ENCODE assay signal across 20 cellular contexts in the genomic region with DNA sequence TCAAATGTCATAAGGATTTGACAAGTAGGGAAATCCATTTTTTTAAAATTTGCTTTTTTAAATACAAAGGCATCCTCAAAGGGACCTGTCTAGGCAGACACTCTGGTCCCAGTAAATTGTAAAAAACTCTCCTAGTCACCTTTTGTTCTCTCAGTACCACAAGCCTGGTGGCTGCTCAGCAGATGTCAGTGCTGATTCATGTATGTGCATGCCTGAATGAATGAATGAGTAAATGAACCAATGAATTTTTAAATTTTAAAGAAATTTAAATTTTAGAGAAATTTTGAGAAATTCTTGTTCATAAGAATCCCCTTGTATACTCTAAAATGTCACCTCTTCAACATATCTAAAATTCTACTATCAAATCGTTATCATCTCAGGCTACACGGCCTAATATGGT.
DNase-seq lines count a peak whose midpoint lies in the region; ATAC-seq, FAIRE-seq and TF ChIP-seq lines count a peak whose summit lies in the region.
"Had no signal": no experiment of that assay in that cellular context is flagged by ENCODE, and none has a peak within 500 bp of the region (broad histone marks: within the 10 kb centered on the region; RNA-seq: fewer than 3 reads in every experiment).

No MANE protein-coding gene starts in this region.

- peaks cover 16% of the 10 kb centered on the region for H3K4me1 Mint-ChIP-seq in glutamatergic neuron (ENCODE audit: low read depth, unreplicated experiment)
- H3K4me1 Mint-ChIP-seq: CD4-positive, alpha-beta memory T cell had no signal

- no peaks in the 10 kb centered on the region; the same call in 1 of the 2 replicates for H3K9me3 ChIP-seq in BE2C
- H3K9me3 ChIP-seq in GM12878 (replicated peaks; ENCODE audit: control insufficient read depth, insufficient read depth, low read length) = no peaks in the 10 kb centered on the region
- no peaks in the 10 kb centered on the region for H3K9me3 ChIP-seq in HAP-1
- H3K9me3 ChIP-seq in psoas muscle = no peaks in the 10 kb centered on the region
- H3K9me3 ChIP-seq: A549, BLaER1 had no signal

- H3K9ac ChIP-seq in GM12878 (ENCODE audit: control insufficient read depth, insufficient read depth, low read length) = no peak overlapping the region
- H3K9ac ChIP-seq: BLaER1, KMS-11 had no signal

- in situ Hi-C loops in GM12878 (cut with MboI) = no loop called here
- in situ Hi-C loops in HAP-1 (cut with MboI; ENCODE audit: low sequenced_read_pairs) = no loop called here

- H3K36me3 ChIP-seq in BE2C (no peaks in the 10 kb centered on the region), GM12878 (ENCODE audit: control insufficient read depth in 2 of 2, insufficient read depth in 2 of 2, low read length in 1 of 2) (no peaks in the 10 kb centered on the region), HAP-1 (replicated peaks) (no peaks in the 10 kb centered on the region), psoas muscle (ENCODE audit: insufficient read depth in 1 of 2, low read depth in 1 of 2) (no peaks in the 10 kb centered on the region)
- H3K36me3 ChIP-seq: BLaER1 had no signal

- H3K27me3 Mint-ChIP-seq in glutamatergic neuron (ENCODE audit: unreplicated experiment) = peaks cover 13% of the 10 kb centered on the region

- RAD21 ChIA-PET in GM12878 (lab: Charles Lee; ENCODE audit: unreplicated experiment) = no interaction called here

- no TSS peak for BruUV-seq in GM12878 (replicated peaks; lab: Mats Ljungman, UMichigan)

- no peaks in the 10 kb centered on the region for H4K20me1 ChIP-seq in GM12878 (ENCODE audit: control insufficient read depth, insufficient read depth)
- H4K20me1 ChIP-seq: BLaER1 had no signal

- peaks cover 10% of the 10 kb centered on the region for H3K9me3 Mint-ChIP-seq in glutamatergic neuron (ENCODE audit: unreplicated experiment)
- H3K9me3 Mint-ChIP-seq: CD14-positive monocyte, GM23338 had no signal

- no peaks in the 10 kb centered on the region for H3K27me3 ChIP-seq in BE2C
- H3K27me3 ChIP-seq in GM12878 (replicated peaks in 1 of 2; ENCODE audit: control insufficient read depth in 2 of 2, insufficient read depth in 2 of 2, low read length in 1 of 2) = peaks cover 0 to 3% of the 10 kb centered on the region in 2 experiments; a peak in 2 of 4 replicates
- peaks cover 21% of the 10 kb centered on the region for H3K27me3 ChIP-seq in HAP-1 (ENCODE audit: low read depth)
- peaks cover 0 to 8% (median 0%) of the 10 kb centered on the region in 3 donors for H3K27me3 ChIP-seq in psoas muscle (ENCODE audit: insufficient read depth in 3 of 3, low read length in 2 of 3)
- H3K27me3 ChIP-seq: BLaER1 had no signal

- peaks cover 20% of the 10 kb centered on the region for H3K4me1 ChIP-seq in BE2C
- H3K4me1 ChIP-seq in GM12878 (ENCODE audit: control insufficient read depth, insufficient read depth, low read length) = no peaks in the 10 kb centered on the region
- no peaks in the 10 kb centered on the region for H3K4me1 ChIP-seq in HAP-1
- peaks cover 5% of the 10 kb centered on the region for H3K4me1 ChIP-seq in psoas muscle
- H3K4me1 ChIP-seq: A549 had no signal

- TF ChIP-seq EP300 in GM12878 (IDR thresholded peaks at IDR 0.05; ENCODE audit: borderline replicate concordance in 1 of 2, control insufficient read depth in 1 of 2, low read depth in 2 of 2, low read length in 2 of 2) = no peak

- TF ChIP-seq CTCF in BE2C (IDR thresholded peaks at IDR 0.05; ENCODE audit: low read depth, low read length) = 0 out of 2 replicates have a peak, but pooled peaks have one; percentile 7
- TF ChIP-seq CTCF in GM12878 (IDR thresholded peaks at IDR 0.05 in 2 of 3, conservative IDR thresholded peaks at IDR 0.05 in 1 of 3; ENCODE audit: control insufficient read depth in 2 of 3, extremely low read depth in 1 of 3, insufficient read depth in 1 of 3, low read depth in 3 of 3, low read length in 3 of 3) = no peak
- TF ChIP-seq CTCF in glutamatergic neuron (IDR thresholded peaks at IDR 0.05; ENCODE audit: partially characterized antibody, unreplicated experiment) = no peak
- no peak for TF ChIP-seq CTCF in psoas muscle (IDR thresholded peaks at IDR 0.05)

- intact Hi-C loops in GM12878 (cut with micrococcal nuclease; ENCODE audit: unreplicated experiment) (no loop called here), psoas muscle (cut with DNase I) (no loop called here)

- no peak overlapping the region for H3K27ac ChIP-seq in GM12878 (ENCODE audit: control insufficient read depth, insufficient read depth)
- no peak overlapping the region for H3K27ac ChIP-seq in psoas muscle
- H3K27ac ChIP-seq: 22Rv1, A549, BLaER1, KMS-11 had no signal

- FAIRE-seq in GM12878 (lab: Jason Lieb, UNC) = no peak
- FAIRE-seq: A549, G401.6, GM12892, GM18507 had no signal

- no peaks in the 10 kb centered on the region for H3K79me2 ChIP-seq in GM12878 (ENCODE audit: control insufficient read depth, insufficient read depth, low read length)

- no peak overlapping the region for H3K4me2 ChIP-seq in GM12878 (ENCODE audit: control insufficient read depth, insufficient read depth)
- H3K4me2 ChIP-seq: A549, BLaER1, GM23338, KMS-11 had no signal

- DNase-seq in DMS153 treated with DMSO at 0.1 percent for 48 hours (lab: John Stamatoyannopoulos, UW; ENCODE audit: unreplicated experiment) (peak; percentile 5), DMS153 (lab: John Stamatoyannopoulos, UW) (no peak), BE2C (no peak), GM12878 (ENCODE audit: low read depth, low spot score) (no peak), glutamatergic neuron (no peak), HAP-1 (ENCODE audit: low spot score in 2 of 2) (no peak), psoas muscle (no peak)
- DNase-seq: AML-193; Calu3; CD4-positive, alpha-beta memory T cell; H7 had no signal

- TF ChIP-seq RAD21 in GM12878 (IDR thresholded peaks at IDR 0.05; ENCODE audit: insufficient read depth, low read depth, low read length) = no peak

- peak overlapping the region; percentile 5 for H3K4me3 Mint-ChIP-seq in glutamatergic neuron (ENCODE audit: unreplicated experiment)
- H3K4me3 Mint-ChIP-seq: CD14-positive monocyte; CD4-positive, alpha-beta memory T cell; GM23338 had no signal

- 26% methylated on average over 2 of the region's 2 CpGs for WGBS in GM12878 (ENCODE audit: insufficient coverage, insufficient replicate concordance, low lambda C conversion rate, missing lambda C conversion rate)
- WGBS in psoas muscle, 3 donors = 90 to 97% (median 94%) methylated on average over 2 of the region's 2 CpGs

- ATAC-seq in GM12878 (no peak), psoas muscle (no peak)
- ATAC-seq: A549, GM23338 had no signal

- peak overlapping the region; percentile 30 for H3K27ac Mint-ChIP-seq in glutamatergic neuron (ENCODE audit: unreplicated experiment)
- H3K27ac Mint-ChIP-seq: CD14-positive monocyte; CD4-positive, alpha-beta memory T cell; GM23338 had no signal

- H3K36me3 Mint-ChIP-seq in glutamatergic neuron (ENCODE audit: unreplicated experiment) = peaks cover 12% of the 10 kb centered on the region
- H3K36me3 Mint-ChIP-seq: CD14-positive monocyte; CD4-positive, alpha-beta memory T cell had no signal

- TF ChIP-seq POLR2A in GM12878 (IDR thresholded peaks at IDR 0.05; ENCODE audit: low read depth, low read length) = no peak

- SMC1A ChIA-PET in GM12878 (lab: Charles Lee; ENCODE audit: uncharacterized antibody, unreplicated experiment) = interaction anchor here (1.3 kb wide), 1 partner anchor 26 kb away, joined by 3 read pairs; no protein-coding TSS in a partner anchor

- POLR2A ChIA-PET in GM12878 (lab: Charles Lee) = no interaction called here

- H3K4me3 ChIP-seq in BE2C (ENCODE audit: low read depth, low read length) = no peak overlapping the region
- no peak overlapping the region for H3K4me3 ChIP-seq in GM12878
- H3K4me3 ChIP-seq in HAP-1 = no peak overlapping the region
- H3K4me3 ChIP-seq in psoas muscle = no peak overlapping the region
- H3K4me3 ChIP-seq: A549, BLaER1, GM23338 had no signal

- no peak overlapping the region for H2AFZ ChIP-seq in GM12878 (ENCODE audit: control insufficient read depth, low read depth, low read length)
- H2AFZ ChIP-seq: GM23338 had no signal

- CTCF ChIA-PET in GM12878 (lab: Yijun Ruan, JAX) = interaction anchor here (0.6 kb wide), 1 partner anchor 111 kb away, joined by 3 read pairs; no protein-coding TSS in a partner anchor

TF ChIP-seq in GM12878, 131 proteins besides CTCF, POLR2A, EP300 and RAD21:
- TF ChIP-seq SMAD5 (IDR thresholded peaks at IDR 0.05; ENCODE audit: low read depth) (no peak), ZNF24 (IDR thresholded peaks at IDR 0.05) (peak; percentile 83), SPI1 (IDR thresholded peaks at IDR 0.05; ENCODE audit: borderline replicate concordance, insufficient read depth, low read depth, low read length) (no peak)
